8 cellular contexts compared by ENCODE assay signal in genomic region chrX:18309401-18309800, GRCh38.
"Had no signal": no experiment of that assay in that cellular context is flagged by ENCODE, and none has a peak within 500 bp of the region (broad histone marks: within the 10 kb centered on the region; RNA-seq: fewer than 3 reads in every experiment).

No MANE protein-coding gene starts in this region.

- DNase-seq: GDM1, GF-D8 had no signal

- FAIRE-seq: G401.6, GM12878, GM12891, GM12892, GM18507, GM19239 had no signal

- ATAC-seq: GM12878 had no signal

- H3K4me3 ChIP-seq: GM12878 had no signal
